8 cellular contexts compared by ENCODE assay signal in the genomic region with DNA sequence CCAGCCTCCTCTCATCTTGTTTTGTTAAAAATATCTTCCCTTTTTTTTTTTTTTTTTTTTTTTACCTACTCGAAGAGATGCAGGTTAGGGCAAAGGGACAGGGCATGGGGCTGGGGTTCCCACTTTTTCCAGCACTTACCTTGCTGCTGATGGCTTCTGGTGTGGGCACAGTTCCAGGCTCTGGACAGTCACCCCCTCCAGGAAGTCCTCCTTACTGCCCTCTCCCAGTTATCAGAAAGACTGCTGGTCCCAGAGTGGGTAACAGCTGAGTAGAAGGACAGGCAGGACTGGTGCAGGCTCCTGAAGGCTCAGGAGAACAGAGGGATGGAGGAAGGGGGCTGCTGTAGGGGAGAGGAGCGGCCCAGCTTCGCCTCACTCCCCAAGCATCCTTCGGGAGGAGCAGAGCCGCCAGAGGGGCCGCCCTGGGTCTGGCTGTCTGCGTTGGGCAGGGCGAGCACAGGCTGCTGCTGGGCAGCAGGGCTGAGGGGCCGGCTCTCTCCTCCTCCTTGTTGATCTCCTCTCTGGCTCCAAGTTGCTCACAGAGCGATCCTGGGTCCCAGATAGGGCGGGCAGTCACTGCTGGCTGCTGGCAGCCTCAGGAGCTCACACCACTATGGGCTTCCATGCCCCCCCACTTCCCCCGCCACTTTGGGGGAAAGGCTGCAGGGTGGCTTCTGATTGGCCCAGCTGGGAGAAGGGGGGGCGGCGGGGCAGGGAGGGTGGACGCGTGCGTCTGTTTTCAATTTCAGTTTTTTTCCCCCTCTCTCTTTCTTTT. TPM values are rescaled to one million over a fixed set of nuclear protein-coding genes. Genes with fewer than 3 reads are reported as not detected.
DNase-seq lines count a peak whose midpoint lies in the region; ATAC-seq and TF ChIP-seq lines count a peak whose summit lies in the region.

A gene (minus strand): TSS at position 588 of the 775 bp plus-strand sequence. CDS start 18,798 bp downstream, outside the sequence.

- no peaks in the 10 kb centered on the region for H3K27me3 ChIP-seq in MG63
- H3K27me3 ChIP-seq in gastroesophageal sphincter = no peaks in the 10 kb centered on the region
- no peaks in the 10 kb centered on the region for H3K27me3 ChIP-seq in neuron (ENCODE audit: insufficient read depth, low read length)
- H3K27me3 ChIP-seq in tibial artery = no peaks in the 10 kb centered on the region

- H3K4me3 ChIP-seq in MG63 = peak within 1 kb of the TSS; percentile 40
- peak within 1 kb of the TSS; percentile 63 to 66 for H3K4me3 ChIP-seq in gastroesophageal sphincter
- H3K4me3 ChIP-seq in neuron (ENCODE audit: low read length) = peak within 1 kb of the TSS; percentile 32
- H3K4me3 ChIP-seq in tibial artery = peak within 1 kb of the TSS; percentile 71 to 73

- peak within 1 kb of the TSS; percentile 81 to 93 (median 90) for H3K27ac ChIP-seq in gastroesophageal sphincter
- peak within 1 kb of the TSS; percentile 89 to 98 for H3K27ac ChIP-seq in tibial artery

- TF ChIP-seq EP300 in gastroesophageal sphincter (IDR thresholded peaks at IDR 0.05) = no peak

- ATAC-seq in gastroesophageal sphincter = peak; percentile 95

- peak; percentile 76 to 82 for TF ChIP-seq POLR2A in gastroesophageal sphincter (IDR thresholded peaks at IDR 0.05)

- DNase-seq in T-helper 1 cell (no peak), MG63 (peak; percentile 91), activated gamma-delta T cell treated with Interleukin-2 at 50 U/mL for 16 hours (peak; percentile 57), tibial artery (peak; percentile 97 to 99), T-helper 9 cell (no peak)

- peak within 1 kb of the TSS; percentile 72 for H2AFZ ChIP-seq in neuron (ENCODE audit: low read depth, low read length)

- peak in 1 of 4 experiments; percentile 8 for TF ChIP-seq CTCF in gastroesophageal sphincter (IDR thresholded peaks at IDR 0.05)
- no peak for TF ChIP-seq CTCF in tibial artery (IDR thresholded peaks at IDR 0.05)

- intact Hi-C loops in T-helper 1 cell treated with Interleukin-12 subunit alpha and Interleukin-12 subunit beta and Interleukin-4 antibody, amounts not matched to agents 30 ng/mL and 1 ng/mL, for 36 hours (cut with micrococcal nuclease) = no loop called here
- intact Hi-C loops in tibial artery (cut with DNase I; ENCODE audit: low total_unique reads) = no loop called here

- H3K36me3 ChIP-seq in MG63 (peaks cover 3% of the 10 kb centered on the region), gastroesophageal sphincter (peaks cover 0 to 17% of the 10 kb centered on the region in 2 donors), neuron (ENCODE audit: insufficient read depth, low read length) (no peaks in the 10 kb centered on the region), tibial artery (peaks cover 17 to 28% (median 22%) of the 10 kb centered on the region in 3 donors)

- 3% methylated on average over 8 of the region's 17 CpGs; no CpG with 5 or more reads in 1 of the 2 donors for WGBS in gastroesophageal sphincter (ENCODE audit: low coverage in 1 of 2), 2 donors

- H3K9me3 ChIP-seq in MG63 = no peaks in the 10 kb centered on the region
- H3K9me3 ChIP-seq in gastroesophageal sphincter = no peaks in the 10 kb centered on the region
- no peaks in the 10 kb centered on the region for H3K9me3 ChIP-seq in neuron (ENCODE audit: low read length)
- no peaks in the 10 kb centered on the region for H3K9me3 ChIP-seq in tibial artery

- H3K4me1 ChIP-seq in gastroesophageal sphincter (peaks cover 0 to 71% (median 25%) of the 10 kb centered on the region in 3 donors), neuron (ENCODE audit: insufficient read depth, low read length) (peaks cover 47% of the 10 kb centered on the region), tibial artery (peaks cover 0 to 81% (median 65%) of the 10 kb centered on the region in 4 donors)

RNA-seq across cellular contexts. Expression of the gene that starts here (rescaled TPM):
- 11.4 and 12.3 TPM in 2 replicates for total RNA-seq in T-helper 1 cell treated with Interleukin-12 subunit alpha and Interleukin-12 subunit beta and Interleukin-4 antibody, amounts not matched to agents 30 ng/mL and 1 ng/mL, for 36 hours
- 6.1 and 10.4 TPM in 2 replicates for total RNA-seq in MG63 (2014; rRNA removed; shearing (Covaris generic); ENCODE audit: low replicate concordance)
- 100 to 1,000 TPM in 3 of 4 donors, 10 to 100 TPM in 1; 87.5 to 161 (median 113) TPM for total RNA-seq in gastroesophageal sphincter

Comparison
In these comparisons a context has a peak if more than half of its experiments do, and no peak if none do; other contexts are left out.
1. DNase-seq: peak in MG63 (single experiment), activated gamma-delta T cell treated with Interleukin-2 at 50 U/mL for 16 hours (single experiment) and tibial artery (2 of 2); none in T-helper 1 cell (0 of 5) and T-helper 9 cell (single experiment).
2. Peak in every context shown above with its lines, with median percentiles within 50 percentile points of each other: H3K4me3 ChIP-seq.